Comparison of ENCODE assay signal across 8 cellular contexts in genomic region chr11:65424200-65425104, GRCh38. TPM values are rescaled to one million over a fixed set of nuclear protein-coding genes. Genes with fewer than 3 reads are reported as not detected.
A peak's percentile ranks its signal among the peaks of the same experiment; 100 is the strongest.
DNase-seq lines count a peak whose midpoint lies in the region; ATAC-seq lines count a peak whose summit lies in the region.

No MANE protein-coding gene starts in this region.

- POLR2A ChIA-PET in activated CD4-positive, alpha-beta T cell treated with anti-CD3 and anti-CD28 coated beads for 36 hours (lab: Charles Lee): interaction anchor here (0.6 to 18.5 kb wide), 19 partner anchors 8 to 646 kb away, joined by 3 to 1637 read pairs (median 4); partner anchors contain the start of genes EHBP1L1, FAU, MALAT1 and MRPL49

- DNase-seq in NCI-H1694 (lab: John Stamatoyannopoulos, UW) (peak; percentile 16), NCI-H1694 treated with DMSO at 0.1 percent for 48 hours (lab: John Stamatoyannopoulos, UW) (no peak)
- DNase-seq in activated CD4-positive, alpha-beta T cell treated with anti-CD3 and anti-CD28 coated beads for 36 hours: peak; percentile 83
- DNase-seq in effector memory CD8-positive, alpha-beta T cell: peak; percentile 49 to 52 (median 51)

- H3K36me3 Mint-ChIP-seq in activated CD4-positive, alpha-beta T cell treated with anti-CD3 and anti-CD28 coated beads for 36 hours (ENCODE audit: low read depth): peaks cover 68% of the 10 kb centered on the region
- peaks cover 98% of the 10 kb centered on the region for H3K36me3 Mint-ChIP-seq in effector memory CD8-positive, alpha-beta T cell (ENCODE audit: insufficient read depth)

- intact Hi-C loops in activated CD4-positive, alpha-beta T cell treated with anti-CD3 and anti-CD28 coated beads for 36 hours (cut with DNase I, micrococcal nuclease): loop anchor here (1.0 to 10.0 kb wide), 6 partner anchors 48 to 567 kb away; partner anchors contain the start of genes CCDC85B (in 1 of the 2), EHD1 (in 1 of the 2) and RELA (in 1 of the 2)

- peaks cover 36% of the 10 kb centered on the region for H3K36me3 ChIP-seq in muscle layer of colon (ENCODE audit: insufficient read depth, low read length)

- H3K27ac ChIP-seq in muscle layer of colon (ENCODE audit: low read depth, low read length) (peak overlapping the region; percentile 100), temporal lobe (ENCODE audit: low read depth, low read length) (peak overlapping the region; percentile 100)

- peaks cover 42% of the 10 kb centered on the region for H3K4me1 Mint-ChIP-seq in activated CD4-positive, alpha-beta T cell treated with anti-CD3 and anti-CD28 coated beads for 36 hours
- H3K4me1 Mint-ChIP-seq in effector memory CD8-positive, alpha-beta T cell (ENCODE audit: low read depth in 2 of 2): peaks cover 71 to 74% of the 10 kb centered on the region in 2 donors

- H3K4me3 Mint-ChIP-seq in activated CD4-positive, alpha-beta T cell treated with anti-CD3 and anti-CD28 coated beads for 36 hours: peak overlapping the region; percentile 100
- H3K4me3 Mint-ChIP-seq in effector memory CD8-positive, alpha-beta T cell: peak overlapping the region; percentile 100

- H3K27ac Mint-ChIP-seq in activated CD4-positive, alpha-beta T cell treated with anti-CD3 and anti-CD28 coated beads for 36 hours: peak overlapping the region; percentile 99
- H3K27ac Mint-ChIP-seq in effector memory CD8-positive, alpha-beta T cell: peak overlapping the region; percentile 99

- H3K4me1 ChIP-seq in muscle layer of colon (ENCODE audit: insufficient read depth, low read length): peaks cover 45% of the 10 kb centered on the region

- no peaks in the 10 kb centered on the region for H3K9me3 Mint-ChIP-seq in activated CD4-positive, alpha-beta T cell treated with anti-CD3 and anti-CD28 coated beads for 36 hours (ENCODE audit: low read depth)
- H3K9me3 Mint-ChIP-seq in effector memory CD8-positive, alpha-beta T cell: no peaks in the 10 kb centered on the region

- H3K27me3 Mint-ChIP-seq in activated CD4-positive, alpha-beta T cell treated with anti-CD3 and anti-CD28 coated beads for 36 hours: peaks cover 6% of the 10 kb centered on the region
- H3K27me3 Mint-ChIP-seq in effector memory CD8-positive, alpha-beta T cell: no peaks in the 10 kb centered on the region

- H3K9ac ChIP-seq in muscle layer of colon (ENCODE audit: low read length): peak overlapping the region; percentile 100

- no peak for ATAC-seq in activated CD4-positive, alpha-beta T cell treated with anti-CD3 and anti-CD28 coated beads for 36 hours
- ATAC-seq in effector memory CD8-positive, alpha-beta T cell (replicated peaks): no peak
- ATAC-seq in GM18873 (IDR thresholded peaks at IDR 0.05; ENCODE audit: low FRiP score, unreplicated experiment) (no peak), GM19328 (IDR thresholded peaks at IDR 0.05; ENCODE audit: unreplicated experiment) (no peak)

- no peaks in the 10 kb centered on the region for H3K9me3 ChIP-seq in muscle layer of colon (ENCODE audit: low read length)

- peak overlapping the region; percentile 31 to 95 for H3K4me3 ChIP-seq in muscle layer of colon (ENCODE audit: low read depth in 1 of 2, low read length in 2 of 2)

- CTCF ChIA-PET in activated CD4-positive, alpha-beta T cell treated with anti-CD3 and anti-CD28 coated beads for 36 hours (lab: Charles Lee): interaction anchor here (1.0 to 12.0 kb wide), 5 partner anchors 53 to 83 kb away, joined by 3 to 209 read pairs (median 5); partner anchors contain the start of gene MALAT1

- no peaks in the 10 kb centered on the region for H3K27me3 ChIP-seq in muscle layer of colon (ENCODE audit: control insufficient read depth in 1 of 2, insufficient read depth in 2 of 2, low read length in 2 of 2)

RNA-seq across cellular contexts. Expression of gene NEAT1, which starts 1.9 kb away (rescaled TPM):
- 100 to 1,000 TPM; 435 to 569 TPM for total RNA-seq in activated CD4-positive, alpha-beta T cell treated with anti-CD3 and anti-CD28 coated beads for 36 hours
- total RNA-seq in temporal lobe: 8.4 TPM

RNA-seq across cellular contexts. Expression of gene FRMD8, which starts 38.0 kb away (rescaled TPM):
- total RNA-seq in activated CD4-positive, alpha-beta T cell treated with anti-CD3 and anti-CD28 coated beads for 36 hours: 10 to 100 TPM; 32.7 to 37.5 TPM
- total RNA-seq in temporal lobe: 6.9 TPM

RNA-seq across cellular contexts. Expression of gene SLC25A45, which starts 42.0 kb away (rescaled TPM):
- total RNA-seq in activated CD4-positive, alpha-beta T cell treated with anti-CD3 and anti-CD28 coated beads for 36 hours: 10 to 100 TPM; 13.2 to 14.3 TPM
- total RNA-seq in temporal lobe: 0.74 TPM

Comparison
In these comparisons a context has a peak if more than half of its experiments do, and no peak if none do; other contexts are left out.
1. RNA of gene NEAT1, which starts 1.9 kb away (total RNA-seq): 435 to 569 TPM in activated CD4-positive, alpha-beta T cell treated with anti-CD3 and anti-CD28 coated beads for 36 hours; 8.4 TPM in temporal lobe (single experiment); every median in the first group is over 10 times any median in the second.